36 cellular contexts compared by ENCODE assay signal in genomic region chr9:97140566-97140965, GRCh38.
"Had no signal": no experiment of that assay in that cellular context is flagged by ENCODE, and none has a peak within 500 bp of the region (broad histone marks: within the 10 kb centered on the region; RNA-seq: fewer than 3 reads in every experiment).

No MANE protein-coding gene starts in this region.

- H3K4me3 Mint-ChIP-seq: activated naive CD4-positive, alpha-beta T cell treated with anti-CD3 and anti-CD28 coated beads for 36 hours; activated naive CD4-positive, alpha-beta T cell treated with anti-CD3 and anti-CD28 coated beads, Interleukin-2, amount 10 ng/mL, durations not matched to agents 7 days and 5 days; activated naive CD4-positive, alpha-beta T cell treated with anti-CD3 and anti-CD28 coated beads, Interleukin-2, amount 50 U/mL, for 24 hours; activated naive CD8-positive, alpha-beta T cell; activated naive CD8-positive, alpha-beta T cell treated with anti-CD3 and anti-CD28 coated beads for 36 hours; activated naive CD8-positive, alpha-beta T cell treated with anti-CD3 and anti-CD28 coated beads, Interleukin-2, amount 10 ng/mL, durations not matched to agents 7 days and 5 days; activated naive CD8-positive, alpha-beta T cell treated with anti-CD3 and anti-CD28 coated beads, Interleukin-2, amount 50 U/mL, for 24 hours; activated T-cell treated with anti-CD3 and anti-CD28 coated beads, Interleukin-2, amount 50 U/mL, for 4 hours; activated T-cell treated with anti-CD3 and anti-CD28 coated beads, Interleukin-2, amount 50 U/mL, for 72 hours; activated T-helper 1 cell treated with anti-CD3 and anti-CD28 coated beads, Interleukin-12 subunit alpha, Interleukin-12 subunit beta, Interleukin-2, Interleukin-4 antibody, amounts not matched to agents 30 ng/mL and 10 ng/mL and 1 ng/mL, durations not matched to agents 14 hours and 24 hours and 36 hours; activated T-helper 17 cell treated with anti-CD3 and anti-CD28 coated beads, Interleukin-2, amount 50 U/mL, for 72 hours; brain; central memory CD8-positive, alpha-beta T cell had no signal

- H3K4me1 Mint-ChIP-seq: activated naive CD4-positive, alpha-beta T cell treated with anti-CD3 and anti-CD28 coated beads, Interleukin-2, amount 10 ng/mL, durations not matched to agents 7 days and 5 days; activated naive CD4-positive, alpha-beta T cell treated with anti-CD3 and anti-CD28 coated beads, Interleukin-2, amount 50 U/mL, for 24 hours; activated naive CD8-positive, alpha-beta T cell treated with anti-CD3 and anti-CD28 coated beads for 36 hours; activated naive CD8-positive, alpha-beta T cell treated with anti-CD3 and anti-CD28 coated beads, Interleukin-2, amount 10 ng/mL, durations not matched to agents 7 days and 5 days; activated naive CD8-positive, alpha-beta T cell treated with anti-CD3 and anti-CD28 coated beads, Interleukin-2, amount 50 U/mL, for 24 hours; activated T-helper 17 cell treated with anti-CD3 and anti-CD28 coated beads, Interleukin-2, amount 50 U/mL, for 72 hours; brain; central memory CD8-positive, alpha-beta T cell had no signal

- H3K27ac ChIP-seq: adrenal gland, ascending aorta, body of pancreas, brain microvascular endothelial cell, breast epithelium, cardiac muscle cell had no signal

- H3K9me3 ChIP-seq: adrenal gland, ascending aorta, body of pancreas, breast epithelium had no signal

- DNase-seq: activated effector memory CD4-positive, alpha-beta T cell treated with anti-CD3 and anti-CD28 coated beads, Interleukin-2, amount 50 U/mL, for 16 hours; activated effector memory CD4-positive, alpha-beta T cell treated with Interleukin-2 at 50 U/mL for 16 hours; activated gamma-delta T cell; activated gamma-delta T cell treated with Interleukin-2 at 50 U/mL for 16 hours; activated naive CD4-positive, alpha-beta T cell; activated naive CD4-positive, alpha-beta T cell treated with anti-CD3 and anti-CD28 coated beads for 36 hours; activated naive CD4-positive, alpha-beta T cell treated with anti-CD3 and anti-CD28 coated beads, Interleukin-2, amount 10 ng/mL, durations not matched to agents 7 days and 5 days; activated naive CD4-positive, alpha-beta T cell treated with anti-CD3 and anti-CD28 coated beads, Interleukin-2, amount 50 U/mL, for 16 hours; activated naive CD4-positive, alpha-beta T cell treated with Interleukin-2 at 50 U/mL for 16 hours; activated naive CD8-positive, alpha-beta T cell treated with anti-CD3 and anti-CD28 coated beads for 36 hours; activated naive CD8-positive, alpha-beta T cell treated with anti-CD3 and anti-CD28 coated beads, Interleukin-2, amount 10 ng/mL, durations not matched to agents 7 days and 5 days; activated naive CD8-positive, alpha-beta T cell treated with anti-CD3 and anti-CD28 coated beads, Interleukin-2, amount 50 U/mL, for 24 hours; activated T-cell treated with anti-CD3 and anti-CD28 coated beads, Interleukin-2, amount 50 U/mL, for 4 hours; activated T-cell treated with anti-CD3 and anti-CD28 coated beads, Interleukin-2, amount 50 U/mL, for 48 hours; activated T-cell treated with anti-CD3 and anti-CD28 coated beads, Interleukin-2, amount 50 U/mL, for 72 hours; adrenal gland; amniotic stem cell; amygdala; anterior cingulate cortex; aorta; body of pancreas; brain microvascular endothelial cell; caudate nucleus; central memory CD4-positive, alpha-beta T cell; cerebellar nuclear complex had no signal

- H3K27me3 Mint-ChIP-seq: activated naive CD4-positive, alpha-beta T cell treated with anti-CD3 and anti-CD28 coated beads, Interleukin-2, amount 10 ng/mL, durations not matched to agents 7 days and 5 days; activated naive CD4-positive, alpha-beta T cell treated with anti-CD3 and anti-CD28 coated beads, Interleukin-2, amount 50 U/mL, for 24 hours; activated naive CD8-positive, alpha-beta T cell; activated naive CD8-positive, alpha-beta T cell treated with anti-CD3 and anti-CD28 coated beads for 36 hours; activated naive CD8-positive, alpha-beta T cell treated with anti-CD3 and anti-CD28 coated beads, Interleukin-2, amount 10 ng/mL, durations not matched to agents 7 days and 5 days; activated naive CD8-positive, alpha-beta T cell treated with anti-CD3 and anti-CD28 coated beads, Interleukin-2, amount 50 U/mL, for 24 hours; activated T-helper 17 cell treated with anti-CD3 and anti-CD28 coated beads, Interleukin-2, amount 50 U/mL, for 72 hours; central memory CD8-positive, alpha-beta T cell had no signal

- H3K27ac Mint-ChIP-seq: activated naive CD4-positive, alpha-beta T cell treated with anti-CD3 and anti-CD28 coated beads for 36 hours; activated naive CD4-positive, alpha-beta T cell treated with anti-CD3 and anti-CD28 coated beads, Interleukin-2, amount 10 ng/mL, durations not matched to agents 7 days and 5 days; activated naive CD4-positive, alpha-beta T cell treated with anti-CD3 and anti-CD28 coated beads, Interleukin-2, amount 50 U/mL, for 24 hours; activated naive CD4-positive, alpha-beta T cell treated with anti-CD3 and anti-CD28 coated beads, Interleukin-2, amount 50 U/mL, for 72 hours; activated naive CD8-positive, alpha-beta T cell; activated naive CD8-positive, alpha-beta T cell treated with anti-CD3 and anti-CD28 coated beads for 36 hours; activated naive CD8-positive, alpha-beta T cell treated with anti-CD3 and anti-CD28 coated beads, Interleukin-2, amount 10 ng/mL, durations not matched to agents 7 days and 5 days; activated naive CD8-positive, alpha-beta T cell treated with anti-CD3 and anti-CD28 coated beads, Interleukin-2, amount 50 U/mL, for 24 hours; activated T-cell treated with anti-CD3 and anti-CD28 coated beads, Interleukin-2, amount 50 U/mL, for 72 hours; activated T-helper 1 cell treated with anti-CD3 and anti-CD28 coated beads, Interleukin-12 subunit alpha, Interleukin-12 subunit beta, Interleukin-2, Interleukin-4 antibody, amounts not matched to agents 30 ng/mL and 10 ng/mL and 1 ng/mL, durations not matched to agents 14 hours and 24 hours and 36 hours; activated T-helper 17 cell treated with anti-CD3 and anti-CD28 coated beads, Interleukin-2, amount 50 U/mL, for 72 hours; activated T-helper 2 cell treated with anti-CD3 and anti-CD28 coated beads, Interferon-gamma antibody, Interleukin-2, Interleukin-4, amounts not matched to agents 10 μg/mL and 5 μg/mL and 100 μg/mL, durations not matched to agents 14 hours and 24 hours and 36 hours; brain had no signal

- H3K4me1 ChIP-seq: adrenal gland, ascending aorta, body of pancreas, breast epithelium had no signal

- H3K36me3 ChIP-seq: adrenal gland, ascending aorta, brain microvascular endothelial cell, breast epithelium, cardiac muscle cell had no signal

- H3K4me3 ChIP-seq: adrenal gland, ascending aorta, body of pancreas, breast epithelium, cardiac muscle cell had no signal

- H3K36me3 Mint-ChIP-seq: activated naive CD4-positive, alpha-beta T cell treated with anti-CD3 and anti-CD28 coated beads, Interleukin-2, amount 10 ng/mL, durations not matched to agents 7 days and 5 days; activated naive CD4-positive, alpha-beta T cell treated with anti-CD3 and anti-CD28 coated beads, Interleukin-2, amount 50 U/mL, for 24 hours; activated naive CD4-positive, alpha-beta T cell treated with anti-CD3 and anti-CD28 coated beads, Interleukin-2, amount 50 U/mL, for 72 hours; activated naive CD8-positive, alpha-beta T cell; activated naive CD8-positive, alpha-beta T cell treated with anti-CD3 and anti-CD28 coated beads for 36 hours; brain had no signal

- ATAC-seq: activated naive CD4-positive, alpha-beta T cell treated with anti-CD3 and anti-CD28 coated beads, Interleukin-2, amount 50 U/mL, for 72 hours; activated naive CD8-positive, alpha-beta T cell treated with anti-CD3 and anti-CD28 coated beads, Interleukin-2, amount 50 U/mL, for 24 hours; activated T-cell treated with anti-CD3 and anti-CD28 coated beads, Interleukin-2, amount 50 U/mL, for 4 hours; activated T-cell treated with anti-CD3 and anti-CD28 coated beads, Interleukin-2, amount 50 U/mL, for 72 hours; activated T-helper 17 cell treated with anti-CD3 and anti-CD28 coated beads, Interleukin-2, amount 50 U/mL, for 72 hours; body of pancreas had no signal

- H3K9me3 Mint-ChIP-seq: activated naive CD4-positive, alpha-beta T cell treated with anti-CD3 and anti-CD28 coated beads for 36 hours; activated naive CD4-positive, alpha-beta T cell treated with anti-CD3 and anti-CD28 coated beads, Interleukin-2, amount 10 ng/mL, durations not matched to agents 7 days and 5 days; activated naive CD4-positive, alpha-beta T cell treated with anti-CD3 and anti-CD28 coated beads, Interleukin-2, amount 50 U/mL, for 24 hours; activated naive CD8-positive, alpha-beta T cell treated with anti-CD3 and anti-CD28 coated beads for 36 hours; activated naive CD8-positive, alpha-beta T cell treated with anti-CD3 and anti-CD28 coated beads, Interleukin-2, amount 10 ng/mL, durations not matched to agents 7 days and 5 days; activated naive CD8-positive, alpha-beta T cell treated with anti-CD3 and anti-CD28 coated beads, Interleukin-2, amount 50 U/mL, for 24 hours; activated T-cell treated with anti-CD3 and anti-CD28 coated beads, Interleukin-2, amount 50 U/mL, for 4 hours; activated T-cell treated with anti-CD3 and anti-CD28 coated beads, Interleukin-2, amount 50 U/mL, for 72 hours; activated T-helper 1 cell treated with anti-CD3 and anti-CD28 coated beads, Interleukin-12 subunit alpha, Interleukin-12 subunit beta, Interleukin-2, Interleukin-4 antibody, amounts not matched to agents 30 ng/mL and 10 ng/mL and 1 ng/mL, durations not matched to agents 14 hours and 24 hours and 36 hours; activated T-helper 17 cell treated with anti-CD3 and anti-CD28 coated beads, Interleukin-2, amount 50 U/mL, for 72 hours; activated T-helper 2 cell treated with anti-CD3 and anti-CD28 coated beads, Interferon-gamma antibody, Interleukin-2, Interleukin-4, amounts not matched to agents 10 μg/mL and 5 μg/mL and 100 μg/mL, durations not matched to agents 14 hours and 24 hours and 36 hours; brain; central memory CD8-positive, alpha-beta T cell had no signal
